ENCODE assay signal across 8 cellular contexts in genomic region chr19:4575267-4575793, GRCh38. TPM values are rescaled to one million over a fixed set of nuclear protein-coding genes. Genes with fewer than 3 reads are reported as not detected.
DNase-seq lines count a peak whose midpoint lies in the region; ATAC-seq and TF ChIP-seq lines count a peak whose summit lies in the region.

No MANE protein-coding gene starts in this region.

- CTCF ChIA-PET in Calu3 (lab: Charles Lee), result interaction anchor here (0.7 kb wide), 1 partner anchor 41 kb away, joined by 3 read pairs; no protein-coding TSS in a partner anchor

- peaks cover 22% of the 10 kb centered on the region for H3K27me3 Mint-ChIP-seq in Calu3 (ENCODE audit: unreplicated experiment)

- H3K27ac Mint-ChIP-seq in Calu3 (ENCODE audit: unreplicated experiment), result no peak overlapping the region

- H3K36me3 Mint-ChIP-seq in Calu3 (ENCODE audit: insufficient read depth, unreplicated experiment), result peaks cover 18% of the 10 kb centered on the region

- DNase-seq in Calu3, result peak; percentile 61
- DNase-seq in NCI-H460 (ENCODE audit: extremely low read depth, low read depth), result peak; percentile 75
- DNase-seq in fibroblast of mammary gland (ENCODE audit: low read depth), result peak; percentile 97
- DNase-seq in omental fat pad (ENCODE audit: low spot score), result peak; percentile 38
- DNase-seq in COLO668 (lab: John Stamatoyannopoulos, UW; ENCODE audit: unreplicated experiment), result no peak

- no peaks in the 10 kb centered on the region for H3K9me3 Mint-ChIP-seq in Calu3 (ENCODE audit: low read depth, unreplicated experiment)

- BruUV-seq in Calu3 (replicated peaks; lab: Mats Ljungman, UMichigan), result no TSS peak

- ATAC-seq in omental fat pad (ENCODE audit: low FRiP score) (peak; percentile 66), GM21360 (IDR thresholded peaks at IDR 0.05; ENCODE audit: unreplicated experiment) (no peak), HG03097 (IDR thresholded peaks at IDR 0.05; ENCODE audit: low FRiP score, unreplicated experiment) (no peak), GM21367 (IDR thresholded peaks at IDR 0.05; ENCODE audit: unreplicated experiment) (no peak)

- TF ChIP-seq CTCF in Calu3 (IDR thresholded peaks at IDR 0.05; ENCODE audit: unreplicated experiment) (no peak), fibroblast of mammary gland (conservative IDR thresholded peaks at IDR 0.05; ENCODE audit: control insufficient read depth, insufficient read depth, low read depth, low read length) (no peak), omental fat pad (IDR thresholded peaks at IDR 0.05) (no peak)

- no peak overlapping the region for H3K4me3 ChIP-seq in fibroblast of mammary gland (ENCODE audit: control insufficient read depth, low read depth, low read length)

- H3K4me1 Mint-ChIP-seq in Calu3 (ENCODE audit: low read depth, unreplicated experiment), result peaks cover 34% of the 10 kb centered on the region

- intact Hi-C loops in Calu3 (cut with micrococcal nuclease; ENCODE audit: unreplicated experiment), result no loop called here

- no peak overlapping the region for H3K4me3 Mint-ChIP-seq in Calu3 (ENCODE audit: low read depth, unreplicated experiment)

RNA-seq across cellular contexts. Expression of gene SEMA6B, which starts 15.8 kb away (rescaled TPM):
- total RNA-seq in Calu3 (2022), result 0.21 and 0.34 TPM in 2 replicates
- total RNA-seq in NCI-H460 (2014; rRNA removed; shearing (Covaris generic)), result 4.2 and 5.9 TPM in 2 replicates
- polyA plus RNA-seq in NCI-H460 (2014; cell fraction: nucleus; rRNA removed), result 9.8 and 11.9 TPM in 2 replicates
- total RNA-seq in omental fat pad, result 10 to 100 TPM in 3 of 4 donors, 1 to 10 TPM in 1; 4.4 to 39.3 (median 10.9) TPM

RNA-seq across cellular contexts. Expression of gene LRG1, which starts 35.5 kb away (rescaled TPM):
- total RNA-seq in Calu3 (2022) (28.5 and 36.4 TPM in 2 replicates), omental fat pad (10 to 100 TPM in 1 of 4 donors, 1 to 10 TPM in 3; 1.4 to 22.6 (median 5.4) TPM)
- 0.15 TPM in 1 of 2 replicates, not detected in the other for total RNA-seq in NCI-H460 (2014; rRNA removed; shearing (Covaris generic))
- polyA plus RNA-seq in NCI-H460 (2014; cell fraction: nucleus; rRNA removed), result 0.12 TPM in 1 of 2 replicates, not detected in the other

RNA-seq across cellular contexts. Expression of gene PLIN5, which starts 40.3 kb away (rescaled TPM):
- 7.6 and 13.1 TPM in 2 replicates for total RNA-seq in Calu3 (2022)
- not detected in 2 replicates for total RNA-seq in NCI-H460 (2014; rRNA removed; shearing (Covaris generic))
- 3.8 TPM in 1 of 2 replicates, not detected in the other for polyA plus RNA-seq in NCI-H460 (2014; cell fraction: nucleus; rRNA removed)
- total RNA-seq in omental fat pad, result 10 to 100 TPM; 28.6 to 48.1 (median 44.0) TPM

RNA-seq across cellular contexts. Expression of gene PLIN4, which starts 57.0 kb away (rescaled TPM):
- total RNA-seq in Calu3 (2022) (1.1 and 2.3 TPM in 2 replicates), omental fat pad (1,000 to 10,000 TPM in 1 of 4 donors, 100 to 1,000 TPM in 3; 183 to 2,054 (median 453) TPM)
- total RNA-seq in NCI-H460 (2014; rRNA removed; shearing (Covaris generic)), result 0.02 and 0.06 TPM in 2 replicates
- 0.11 and 0.18 TPM in 2 replicates for polyA plus RNA-seq in NCI-H460 (2014; cell fraction: nucleus; rRNA removed)
